ENCODE assay signal across 23 cellular contexts in the genomic region with DNA sequence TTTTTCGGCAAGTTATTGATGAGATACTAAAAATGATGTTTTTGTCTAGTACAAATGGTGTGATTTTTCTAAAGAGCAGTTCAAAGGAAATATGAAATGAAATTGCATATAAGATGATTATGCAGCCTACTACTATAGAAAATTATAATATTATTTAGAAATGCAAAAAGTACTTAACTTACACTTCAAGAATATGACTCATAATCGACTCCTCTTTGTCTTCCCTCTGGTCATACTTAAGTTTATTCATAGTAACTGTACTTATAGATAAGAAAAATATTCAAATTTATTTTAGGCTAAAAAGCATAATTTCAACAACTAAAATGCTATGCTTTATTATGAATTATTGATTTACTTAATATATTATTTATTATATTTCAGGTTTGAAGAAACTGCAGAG.
"Had no signal": no experiment of that assay in that cellular context is flagged by ENCODE, and none has a peak within 500 bp of the region (broad histone marks: within the 10 kb centered on the region; RNA-seq: fewer than 3 reads in every experiment).

No MANE protein-coding gene starts in this region.

- H3K27ac ChIP-seq: epithelial cell of prostate, heart right ventricle, parathyroid adenoma, sigmoid colon, SK-N-MC, upper lobe of right lung had no signal

- H3K9ac ChIP-seq: parathyroid adenoma had no signal

- H3K9me3 ChIP-seq: heart right ventricle, sigmoid colon, upper lobe of right lung had no signal

- H3K27me3 ChIP-seq: heart right ventricle, sigmoid colon, upper lobe of right lung had no signal

- DNase-seq: activated B cell treated with CpG ODN at 0.5 μM for 24 hours; activated CD4-positive, alpha-beta memory T cell treated with anti-CD3 and anti-CD28 coated beads for 36 hours; activated CD4-positive, alpha-beta T cell treated with anti-CD3 and anti-CD28 coated beads for 4 hours; activated CD8-positive, alpha-beta memory T cell treated with anti-CD3 and anti-CD28 coated beads, Interleukin-2, amount 10 ng/mL, durations not matched to agents 7 days and 5 days; activated naive CD4-positive, alpha-beta T cell treated with anti-CD3 and anti-CD28 coated beads for 36 hours; activated naive CD8-positive, alpha-beta T cell treated with anti-CD3 and anti-CD28 coated beads, Interleukin-2, amount 50 U/mL, for 24 hours; activated T-cell treated with anti-CD3 and anti-CD28 coated beads, Interleukin-2, amount 50 U/mL, for 24 hours; aorta; effector memory CD8-positive, alpha-beta T cell; heart right ventricle; left cardiac atrium; natural killer cell; sigmoid colon; stimulated activated CD4-positive, alpha-beta T cell treated with anti-CD3 and anti-CD28 coated beads, Interleukin-12 subunit alpha, Interleukin-12 subunit beta, amount 100 ng/mL, for 4 hours; stimulated activated CD4-positive, alpha-beta T cell treated with anti-CD3 and anti-CD28 coated beads, Interleukin-1b, Interleukin-23, amount 100 ng/mL, for 48 hours; stimulated activated CD8-positive, alpha-beta memory T cell treated with anti-CD3 and anti-CD28 coated beads, Interleukin-4, amount 100 ng/mL, for 48 hours; stimulated activated naive CD4-positive, alpha-beta T cell; T-helper 1 cell; T-helper 9 cell; upper lobe of right lung had no signal

- H3K4me3 ChIP-seq: heart right ventricle, sigmoid colon, SK-N-MC, upper lobe of right lung had no signal

- H3K79me2 ChIP-seq: parathyroid adenoma had no signal

- H2AFZ ChIP-seq: parathyroid adenoma had no signal

- H3K4me1 ChIP-seq: heart right ventricle, parathyroid adenoma, upper lobe of right lung had no signal
